20 cellular contexts compared by ENCODE assay signal in the genomic region with DNA sequence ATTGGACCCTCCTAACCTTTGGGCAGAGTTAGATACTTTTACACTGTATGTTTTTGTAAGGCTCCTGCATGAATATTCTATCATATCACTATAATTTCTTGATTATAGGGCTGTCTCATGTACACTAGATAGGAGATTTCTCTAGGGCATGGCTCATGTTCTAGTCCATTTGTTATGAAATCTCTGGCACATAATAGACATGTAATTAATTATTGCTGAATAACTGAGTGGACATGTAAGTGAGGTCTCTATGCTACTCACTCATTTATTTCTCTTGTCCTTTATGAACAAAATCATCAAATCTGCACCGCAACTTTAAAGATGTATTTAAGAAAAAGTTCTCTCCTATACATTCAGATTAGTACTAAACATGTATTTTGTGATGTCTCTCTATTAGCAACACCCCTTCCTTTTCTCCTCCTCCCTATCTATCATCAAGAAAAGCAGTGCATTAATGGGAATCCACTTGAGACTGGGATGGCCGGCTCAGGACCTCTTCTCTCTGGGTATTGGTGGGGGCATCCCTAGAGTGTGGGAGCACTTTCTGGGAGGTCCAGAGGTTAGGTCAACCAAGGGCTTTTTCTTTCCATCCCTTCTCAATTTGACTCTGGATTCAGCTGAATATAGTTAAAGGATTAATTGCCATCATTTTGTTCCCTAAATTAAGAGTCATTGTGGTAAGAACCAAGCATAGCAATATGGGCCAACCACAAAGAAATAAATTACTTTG.
A peak's percentile ranks its signal among the peaks of the same experiment; 100 is the strongest.
DNase-seq lines count a peak whose midpoint lies in the region; ATAC-seq, FAIRE-seq and TF ChIP-seq lines count a peak whose summit lies in the region.
"Had no signal": no experiment of that assay in that cellular context is flagged by ENCODE, and none has a peak within 500 bp of the region (broad histone marks: within the 10 kb centered on the region; RNA-seq: fewer than 3 reads in every experiment).

No MANE protein-coding gene starts in this region.

- peak overlapping the region; percentile 0 for H3K4me3 Mint-ChIP-seq in activated CD4-positive, alpha-beta T cell treated with anti-CD3 and anti-CD28 coated beads, Interleukin-2, amount 10 ng/mL, durations not matched to agents 24 days and 14 days
- H3K4me3 Mint-ChIP-seq in activated CD4-positive, alpha-beta T cell treated with anti-CD3 and anti-CD28 coated beads, Interleukin-2, amount 10 ng/mL, durations not matched to agents 7 days and 5 days, result no peak overlapping the region
- H3K4me3 Mint-ChIP-seq in osteocyte (ENCODE audit: unreplicated experiment), result no peak overlapping the region
- H3K4me3 Mint-ChIP-seq: activated naive CD4-positive, alpha-beta T cell treated with anti-CD3 and anti-CD28 coated beads, Interleukin-2, amount 10 ng/mL, durations not matched to agents 7 days and 5 days; CD4-positive, alpha-beta T cell; effector memory CD8-positive, alpha-beta T cell; memory B cell had no signal

- intact Hi-C loops in activated CD4-positive, alpha-beta T cell treated with anti-CD3 and anti-CD28 coated beads, Interleukin-2, amount 10 ng/mL, durations not matched to agents 24 days and 14 days (cut with micrococcal nuclease), result loop anchor here (2.0 to 5.0 kb wide), 2 partner anchors 39 to 100 kb away; no protein-coding TSS in a partner anchor

- TF ChIP-seq CTCF in bronchial epithelial cell (IDR thresholded peaks at IDR 0.05; ENCODE audit: insufficient read depth, low read length, severe bottlenecking) (no peak), osteocyte (IDR thresholded peaks at IDR 0.05) (no peak)

- peaks cover 10% of the 10 kb centered on the region for H3K4me1 Mint-ChIP-seq in activated CD4-positive, alpha-beta T cell treated with anti-CD3 and anti-CD28 coated beads, Interleukin-2, amount 10 ng/mL, durations not matched to agents 24 days and 14 days
- H3K4me1 Mint-ChIP-seq in activated CD4-positive, alpha-beta T cell treated with anti-CD3 and anti-CD28 coated beads, Interleukin-2, amount 10 ng/mL, durations not matched to agents 7 days and 5 days, result no peaks in the 10 kb centered on the region
- H3K4me1 Mint-ChIP-seq in osteocyte (ENCODE audit: unreplicated experiment), result peaks cover 31% of the 10 kb centered on the region
- H3K4me1 Mint-ChIP-seq: activated naive CD4-positive, alpha-beta T cell treated with anti-CD3 and anti-CD28 coated beads, Interleukin-2, amount 10 ng/mL, durations not matched to agents 7 days and 5 days; memory B cell had no signal

- FAIRE-seq in bronchial epithelial cell (lab: Jason Lieb, UNC), result no peak
- FAIRE-seq: HTR-8/SVneo had no signal

- H3K4me3 ChIP-seq in bronchial epithelial cell (ENCODE audit: low read depth, low read length), result no peak overlapping the region
- H3K4me3 ChIP-seq: transverse colon had no signal

- peaks cover 4% of the 10 kb centered on the region for H3K9me3 Mint-ChIP-seq in activated CD4-positive, alpha-beta T cell treated with anti-CD3 and anti-CD28 coated beads, Interleukin-2, amount 10 ng/mL, durations not matched to agents 24 days and 14 days
- H3K9me3 Mint-ChIP-seq in activated CD4-positive, alpha-beta T cell treated with anti-CD3 and anti-CD28 coated beads, Interleukin-2, amount 10 ng/mL, durations not matched to agents 7 days and 5 days, result no peaks in the 10 kb centered on the region
- H3K9me3 Mint-ChIP-seq in osteocyte (ENCODE audit: unreplicated experiment), result no peaks in the 10 kb centered on the region
- H3K9me3 Mint-ChIP-seq: activated naive CD4-positive, alpha-beta T cell treated with anti-CD3 and anti-CD28 coated beads, Interleukin-2, amount 10 ng/mL, durations not matched to agents 7 days and 5 days; CD4-positive, alpha-beta T cell had no signal

- H3K27me3 ChIP-seq in bronchial epithelial cell (ENCODE audit: control insufficient read depth, insufficient read depth, low read length), result no peaks in the 10 kb centered on the region
- H3K27me3 ChIP-seq: transverse colon had no signal

- ATAC-seq in GM18858 (IDR thresholded peaks at IDR 0.05; ENCODE audit: unreplicated experiment), result no peak
- no peak for ATAC-seq in HG02981 (IDR thresholded peaks at IDR 0.05; ENCODE audit: unreplicated experiment)
- no peak for ATAC-seq in GM21737 (IDR thresholded peaks at IDR 0.05; ENCODE audit: unreplicated experiment)
- ATAC-seq: effector memory CD8-positive, alpha-beta T cell had no signal

- no peaks in the 10 kb centered on the region for H3K36me3 Mint-ChIP-seq in activated CD4-positive, alpha-beta T cell treated with anti-CD3 and anti-CD28 coated beads, Interleukin-2, amount 10 ng/mL, durations not matched to agents 24 days and 14 days (ENCODE audit: low read depth)
- H3K36me3 Mint-ChIP-seq in activated CD4-positive, alpha-beta T cell treated with anti-CD3 and anti-CD28 coated beads, Interleukin-2, amount 10 ng/mL, durations not matched to agents 7 days and 5 days (ENCODE audit: low read depth), result no peaks in the 10 kb centered on the region
- H3K36me3 Mint-ChIP-seq in osteocyte (ENCODE audit: unreplicated experiment), result no peaks in the 10 kb centered on the region
- H3K36me3 Mint-ChIP-seq: activated naive CD4-positive, alpha-beta T cell treated with anti-CD3 and anti-CD28 coated beads, Interleukin-2, amount 10 ng/mL, durations not matched to agents 7 days and 5 days; memory B cell had no signal

- no peak for DNase-seq in activated CD4-positive, alpha-beta T cell treated with anti-CD3 and anti-CD28 coated beads, Interleukin-2, amount 10 ng/mL, durations not matched to agents 24 days and 14 days
- no peak for DNase-seq in activated CD4-positive, alpha-beta T cell treated with anti-CD3 and anti-CD28 coated beads, Interleukin-2, amount 10 ng/mL, durations not matched to agents 7 days and 5 days
- DNase-seq in RKO (ENCODE audit: low spot score) (peak; percentile 89), bronchial epithelial cell (ENCODE audit: low read depth) (peak; percentile 49), osteocyte (ENCODE audit: extremely low spot score, unreplicated experiment) (no peak)
- DNase-seq: activated CD4-positive, CD25-positive, alpha-beta regulatory T cell; activated naive CD4-positive, alpha-beta T cell treated with anti-CD3 and anti-CD28 coated beads, Interleukin-2, amount 10 ng/mL, durations not matched to agents 7 days and 5 days; caudate nucleus; CD4-positive, alpha-beta T cell; DND-41; effector memory CD8-positive, alpha-beta T cell; NCI-H2081; NCI-H748 treated with DMSO at 0.1 percent for 48 hours; stimulated activated CD4-positive, alpha-beta T cell treated with anti-CD3 and anti-CD28 coated beads, Interleukin-4, amount 100 ng/mL, for 4 hours; transverse colon had no signal

- H3K36me3 ChIP-seq in bronchial epithelial cell (ENCODE audit: control insufficient read depth, insufficient read depth, low read length), result no peaks in the 10 kb centered on the region
- H3K36me3 ChIP-seq: transverse colon had no signal

- peaks cover 7% of the 10 kb centered on the region for H3K27me3 Mint-ChIP-seq in activated CD4-positive, alpha-beta T cell treated with anti-CD3 and anti-CD28 coated beads, Interleukin-2, amount 10 ng/mL, durations not matched to agents 24 days and 14 days
- H3K27me3 Mint-ChIP-seq in activated CD4-positive, alpha-beta T cell treated with anti-CD3 and anti-CD28 coated beads, Interleukin-2, amount 10 ng/mL, durations not matched to agents 7 days and 5 days, result peaks cover 16% of the 10 kb centered on the region
- no peaks in the 10 kb centered on the region for H3K27me3 Mint-ChIP-seq in osteocyte (ENCODE audit: unreplicated experiment)
- H3K27me3 Mint-ChIP-seq: activated naive CD4-positive, alpha-beta T cell treated with anti-CD3 and anti-CD28 coated beads, Interleukin-2, amount 10 ng/mL, durations not matched to agents 7 days and 5 days had no signal

- H3K27ac Mint-ChIP-seq in activated CD4-positive, alpha-beta T cell treated with anti-CD3 and anti-CD28 coated beads, Interleukin-2, amount 10 ng/mL, durations not matched to agents 24 days and 14 days, result peak overlapping the region; percentile 44
- no peak overlapping the region for H3K27ac Mint-ChIP-seq in activated CD4-positive, alpha-beta T cell treated with anti-CD3 and anti-CD28 coated beads, Interleukin-2, amount 10 ng/mL, durations not matched to agents 7 days and 5 days
- H3K27ac Mint-ChIP-seq in osteocyte (ENCODE audit: unreplicated experiment), result peak overlapping the region; percentile 52
- H3K27ac Mint-ChIP-seq: activated naive CD4-positive, alpha-beta T cell treated with anti-CD3 and anti-CD28 coated beads, Interleukin-2, amount 10 ng/mL, durations not matched to agents 7 days and 5 days; CD4-positive, alpha-beta T cell; effector memory CD8-positive, alpha-beta T cell; memory B cell had no signal

- POLR2A ChIA-PET in activated CD4-positive, alpha-beta T cell treated with anti-CD3 and anti-CD28 coated beads, Interleukin-2, amount 10 ng/mL, durations not matched to agents 7 days and 5 days (lab: Charles Lee), result no interaction called here

- CTCF ChIA-PET in activated CD4-positive, alpha-beta T cell treated with anti-CD3 and anti-CD28 coated beads, Interleukin-2, amount 10 ng/mL, durations not matched to agents 7 days and 5 days (lab: Charles Lee), result no interaction called here

Comparison
In these comparisons a context has a peak if more than half of its experiments do, and no peak if none do; other contexts are left out.
1. DNase-seq: peak in RKO (single experiment) and bronchial epithelial cell (single experiment); none in activated CD4-positive, alpha-beta T cell treated with anti-CD3 and anti-CD28 coated beads, Interleukin-2, amount 10 ng/mL, durations not matched to agents 24 days and 14 days (single experiment), activated CD4-positive, alpha-beta T cell treated with anti-CD3 and anti-CD28 coated beads, Interleukin-2, amount 10 ng/mL, durations not matched to agents 7 days and 5 days (single experiment) and osteocyte (single experiment).